15 cellular contexts compared by ENCODE assay signal in genomic region chr17:63707151-63707550, GRCh38. TPM values are rescaled to one million over a fixed set of nuclear protein-coding genes. Genes with fewer than 3 reads are reported as not detected.
DNase-seq lines count a peak whose midpoint lies in the region; ATAC-seq and TF ChIP-seq lines count a peak whose summit lies in the region.
"Had no signal": no experiment of that assay in that cellular context is flagged by ENCODE, and none has a peak within 500 bp of the region (broad histone marks: within the 10 kb centered on the region; RNA-seq: fewer than 3 reads in every experiment).

No MANE protein-coding gene starts in this region.

- no peak overlapping the region for H3K4me3 Mint-ChIP-seq in activated CD4-positive, alpha-beta memory T cell treated with anti-CD3 and anti-CD28 coated beads for 36 hours
- peak overlapping the region; percentile 67 to 84 (median 79) for H3K4me3 Mint-ChIP-seq in immature natural killer cell
- H3K4me3 Mint-ChIP-seq: H9 had no signal

- POLR2A ChIA-PET in activated CD4-positive, alpha-beta memory T cell treated with anti-CD3 and anti-CD28 coated beads for 36 hours (lab: Charles Lee) = interaction anchor here (1.0 to 1.5 kb wide), 3 partner anchors 10 to 68 kb away, joined by 3 to 4 read pairs (median 3); partner anchors contain the start of gene DDX42

- TF ChIP-seq CTCF in testis (IDR thresholded peaks at IDR 0.05) = no peak
- TF ChIP-seq CTCF in BE2C (IDR thresholded peaks at IDR 0.05; ENCODE audit: low read depth, low read length) = no peak

- TF ChIP-seq POLR2A in testis (IDR thresholded peaks at IDR 0.05) = no peak

- WGBS in testis, 2 donors = 92 to 95% methylated on average over 9 to 11 of the region's 11 CpGs

- H3K27me3 ChIP-seq in testis (no peaks in the 10 kb centered on the region), BE2C (no peaks in the 10 kb centered on the region)
- H3K27me3 ChIP-seq: MG63, upper lobe of left lung had no signal

- intact Hi-C loops in activated CD4-positive, alpha-beta memory T cell treated with anti-CD3 and anti-CD28 coated beads for 36 hours (cut with micrococcal nuclease) = no loop called here
- intact Hi-C loops in testis (cut with DNase I; ENCODE audit: low total_unique reads) = no loop called here

- H3K4me1 ChIP-seq in testis (no peaks in the 10 kb centered on the region), BE2C (no peaks in the 10 kb centered on the region)

- ATAC-seq in GM19452 (IDR thresholded peaks at IDR 0.05; ENCODE audit: unreplicated experiment) = no peak
- ATAC-seq: Panc1 had no signal

- peak in 4 of 6 experiments; percentile 20 to 44 (median 38) for DNase-seq in stimulated activated naive CD4-positive, alpha-beta T cell (lab: John Stamatoyannopoulos, UW)
- no peak for DNase-seq in stimulated activated naive CD4-positive, alpha-beta T cell treated with Interleukin-2 at 50 U/mL for 16 hours (lab: John Stamatoyannopoulos, UW)
- no peak for DNase-seq in activated CD4-positive, alpha-beta memory T cell treated with anti-CD3 and anti-CD28 coated beads for 36 hours
- peak in 2 of 3 donors; percentile 29 to 39 for DNase-seq in immature natural killer cell
- no peak for DNase-seq in testis
- no peak for DNase-seq in BE2C
- DNase-seq in NCI-H82 (lab: John Stamatoyannopoulos, UW) = no peak
- DNase-seq: activated effector memory CD4-positive, alpha-beta T cell treated with anti-CD3 and anti-CD28 coated beads, Interleukin-2, amount 50 U/mL, for 16 hours; H9; MG63; NCI-H2227 treated with DMSO at 0.1 percent for 48 hours; stimulated activated CD4-positive, alpha-beta T cell treated with anti-CD3 and anti-CD28 coated beads, Interleukin-12 subunit alpha, Interleukin-12 subunit beta, amount 100 ng/mL, for 4 hours; upper lobe of left lung had no signal

- peaks cover 74% of the 10 kb centered on the region for H3K4me1 Mint-ChIP-seq in activated CD4-positive, alpha-beta memory T cell treated with anti-CD3 and anti-CD28 coated beads for 36 hours (ENCODE audit: low read depth)
- peaks cover 73 to 82% of the 10 kb centered on the region in 2 donors for H3K4me1 Mint-ChIP-seq in immature natural killer cell

- H3K36me3 Mint-ChIP-seq in activated CD4-positive, alpha-beta memory T cell treated with anti-CD3 and anti-CD28 coated beads for 36 hours = peaks cover 50% of the 10 kb centered on the region
- peaks cover 5 to 19% (median 17%) of the 10 kb centered on the region in 3 donors for H3K36me3 Mint-ChIP-seq in immature natural killer cell

- H3K36me3 ChIP-seq in testis (ENCODE audit: low read depth, missing control alignments) (no peaks in the 10 kb centered on the region), BE2C (peaks cover 22% of the 10 kb centered on the region)

- H3K9me3 Mint-ChIP-seq in activated CD4-positive, alpha-beta memory T cell treated with anti-CD3 and anti-CD28 coated beads for 36 hours = no peaks in the 10 kb centered on the region
- H3K9me3 Mint-ChIP-seq in immature natural killer cell = no peaks in the 10 kb centered on the region
- H3K9me3 Mint-ChIP-seq: H9 had no signal

- no peaks in the 10 kb centered on the region for H3K9me3 ChIP-seq in testis
- H3K9me3 ChIP-seq in BE2C = no peaks in the 10 kb centered on the region
- H3K9me3 ChIP-seq: MG63, upper lobe of left lung had no signal

- H3K27ac ChIP-seq in testis = no peak overlapping the region

- H3K4me3 ChIP-seq in testis (no peak overlapping the region), BE2C (ENCODE audit: low read depth, low read length) (no peak overlapping the region)
- H3K4me3 ChIP-seq: MG63, upper lobe of left lung had no signal

- H3K27ac Mint-ChIP-seq in activated CD4-positive, alpha-beta memory T cell treated with anti-CD3 and anti-CD28 coated beads for 36 hours = peak overlapping the region; percentile 88
- peak overlapping the region; percentile 89 to 98 (median 96) for H3K27ac Mint-ChIP-seq in immature natural killer cell
- H3K27ac Mint-ChIP-seq: H9 had no signal

- CTCF ChIA-PET in activated CD4-positive, alpha-beta memory T cell treated with anti-CD3 and anti-CD28 coated beads for 36 hours (lab: Charles Lee) = no interaction called here

- H3K27me3 Mint-ChIP-seq in activated CD4-positive, alpha-beta memory T cell treated with anti-CD3 and anti-CD28 coated beads for 36 hours = no peaks in the 10 kb centered on the region
- H3K27me3 Mint-ChIP-seq in immature natural killer cell (ENCODE audit: low read depth in 3 of 3) = peaks cover under 1 to 16% (median 2%) of the 10 kb centered on the region in 3 donors

RNA-seq across cellular contexts. Expression of gene LIMD2, which starts 7.2 kb away (rescaled TPM):
- 100 to 1,000 TPM; 146 to 150 TPM for total RNA-seq in activated CD4-positive, alpha-beta memory T cell treated with anti-CD3 and anti-CD28 coated beads for 36 hours
- 100 to 1,000 TPM; 273 to 573 (median 404) TPM for polyA plus RNA-seq in immature natural killer cell
- 10 to 100 TPM; 21.9 to 22.9 TPM for total RNA-seq in testis
- 22.8 TPM for polyA plus RNA-seq in testis (ENCODE audit: insufficient read depth, low read depth, low replicate concordance)
- polyA plus RNA-seq in BE2C (2012; ENCODE audit: insufficient read depth, insufficient read length, low read depth) = 128 TPM

RNA-seq across cellular contexts. Expression of gene STRADA, which starts 34.4 kb away (rescaled TPM):
- total RNA-seq in activated CD4-positive, alpha-beta memory T cell treated with anti-CD3 and anti-CD28 coated beads for 36 hours = 10 to 100 TPM; 64.8 to 69.7 TPM
- polyA plus RNA-seq in immature natural killer cell (10 to 100 TPM; 22.3 to 34.9 (median 33.0) TPM), testis (ENCODE audit: insufficient read depth, low read depth, low replicate concordance) (142 TPM)
- 10 to 100 TPM; 55.3 to 78.7 TPM for total RNA-seq in testis
- polyA plus RNA-seq in BE2C (2012; ENCODE audit: insufficient read depth, insufficient read length, low read depth) = 45.0 TPM

Comparison
In these comparisons a context has a peak if more than half of its experiments do, and no peak if none do; other contexts are left out.
1. DNase-seq: peak in stimulated activated naive CD4-positive, alpha-beta T cell (4 of 6) and immature natural killer cell (2 of 3); none in stimulated activated naive CD4-positive, alpha-beta T cell treated with Interleukin-2 at 50 U/mL for 16 hours (single experiment), activated CD4-positive, alpha-beta memory T cell treated with anti-CD3 and anti-CD28 coated beads for 36 hours (single experiment), testis (single experiment), BE2C (single experiment) and NCI-H82 (single experiment).
2. RNA of gene LIMD2, which starts 7.2 kb away (total RNA-seq): 146 to 150 TPM in activated CD4-positive, alpha-beta memory T cell treated with anti-CD3 and anti-CD28 coated beads for 36 hours; 21.9 to 22.9 TPM in testis; every median in the first group is over 4 times any median in the second.